Comparison of ENCODE assay signal across 9 cellular contexts in the genomic region with DNA sequence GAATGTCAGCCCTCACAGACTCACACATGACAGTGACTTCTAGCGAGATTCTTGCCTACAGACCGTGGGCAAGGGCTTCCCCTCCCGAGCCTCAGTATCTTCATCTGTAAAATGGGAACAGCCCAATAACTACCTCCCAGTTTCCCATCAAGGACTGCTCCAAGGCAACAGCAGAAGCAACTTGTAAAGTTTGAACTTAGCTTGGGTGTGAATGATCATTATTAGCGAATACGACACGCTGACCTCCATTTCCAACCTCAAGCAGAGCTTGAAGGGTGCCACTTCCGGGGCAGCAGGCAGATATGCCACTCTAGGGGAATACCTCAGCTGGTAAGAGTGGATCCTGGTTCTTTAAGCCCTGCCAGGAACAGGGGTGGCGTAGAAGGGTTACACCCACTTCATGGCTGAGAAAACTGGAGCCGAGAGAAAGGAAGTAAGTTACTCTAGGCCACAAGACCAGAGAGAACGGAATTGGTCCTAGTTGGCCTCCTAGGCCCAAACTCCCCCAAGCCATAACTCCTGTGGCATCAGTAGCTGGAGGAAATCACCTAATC. TPM values are rescaled to one million over a fixed set of nuclear protein-coding genes. Genes with fewer than 3 reads are reported as not detected.
A peak's percentile ranks its signal among the peaks of the same experiment; 100 is the strongest.
DNase-seq lines count a peak whose midpoint lies in the region; ATAC-seq and TF ChIP-seq lines count a peak whose summit lies in the region.
"Had no signal": no experiment of that assay in that cellular context is flagged by ENCODE, and none has a peak within 500 bp of the region (broad histone marks: within the 10 kb centered on the region; RNA-seq: fewer than 3 reads in every experiment).

No MANE protein-coding gene starts in this region.

- H3K36me3 ChIP-seq in BE2C (peaks cover 40% of the 10 kb centered on the region), prostate gland (peaks cover 0 to 15% of the 10 kb centered on the region in 2 donors)

- CTCF ChIA-PET in activated CD4-positive, alpha-beta T cell treated with anti-CD3 and anti-CD28 coated beads, Interleukin-2, amount 10 ng/mL, durations not matched to agents 7 days and 5 days (lab: Charles Lee): interaction anchor here (1.1 to 4.8 kb wide), 4 partner anchors 8 to 119 kb away, joined by 3 to 31 read pairs (median 10); a partner anchor contains a TSS

- POLR2A ChIA-PET in activated CD4-positive, alpha-beta T cell treated with anti-CD3 and anti-CD28 coated beads, Interleukin-2, amount 10 ng/mL, durations not matched to agents 7 days and 5 days (lab: Charles Lee): interaction anchor here (0.6 kb wide), 1 partner anchor 82 kb away, joined by 4 read pairs; no protein-coding TSS in a partner anchor

- peaks cover 57% of the 10 kb centered on the region for H3K4me1 Mint-ChIP-seq in activated CD4-positive, alpha-beta T cell treated with anti-CD3 and anti-CD28 coated beads, Interleukin-2, amount 10 ng/mL, durations not matched to agents 7 days and 5 days

- H3K27me3 Mint-ChIP-seq in activated CD4-positive, alpha-beta T cell treated with anti-CD3 and anti-CD28 coated beads, Interleukin-2, amount 10 ng/mL, durations not matched to agents 7 days and 5 days: no peaks in the 10 kb centered on the region

- ATAC-seq in foreskin keratinocyte (no peak), GM18909 (IDR thresholded peaks at IDR 0.05; ENCODE audit: poor library complexity, unreplicated experiment) (no peak), HG03469 (IDR thresholded peaks at IDR 0.05; ENCODE audit: unreplicated experiment) (no peak)

- H3K4me3 ChIP-seq in BE2C (ENCODE audit: low read depth, low read length) (peak overlapping the region; percentile 99), HL-60 (replicated peaks; ENCODE audit: insufficient read depth, low read length) (peak overlapping the region; percentile 72), prostate gland (peak overlapping the region; percentile 92 to 95)

- no peaks in the 10 kb centered on the region for H3K9me3 ChIP-seq in BE2C
- H3K9me3 ChIP-seq in prostate gland: no peaks in the 10 kb centered on the region

- no peaks in the 10 kb centered on the region for H3K9me3 Mint-ChIP-seq in activated CD4-positive, alpha-beta T cell treated with anti-CD3 and anti-CD28 coated beads, Interleukin-2, amount 10 ng/mL, durations not matched to agents 7 days and 5 days

- DNase-seq in BE2C (no peak), HL-60 (ENCODE audit: low read depth in 1 of 2, low spot score in 1 of 2) (peak in 1 of 2 experiments; percentile 88), foreskin keratinocyte (peak in 1 of 2 donors; percentile 55), prostate gland (ENCODE audit: low spot score) (peak; percentile 40), NCI-H2081 treated with DMSO at 0.1 percent for 48 hours (lab: John Stamatoyannopoulos, UW) (no peak)
- DNase-seq in activated CD4-positive, alpha-beta T cell treated with anti-CD3 and anti-CD28 coated beads, Interleukin-2, amount 10 ng/mL, durations not matched to agents 7 days and 5 days: peak; percentile 56

- H3K27me3 ChIP-seq in BE2C: no peaks in the 10 kb centered on the region
- no peaks in the 10 kb centered on the region for H3K27me3 ChIP-seq in HL-60 (ENCODE audit: insufficient read depth, poor library complexity, severe bottlenecking)
- no peaks in the 10 kb centered on the region for H3K27me3 ChIP-seq in foreskin keratinocyte
- no peaks in the 10 kb centered on the region for H3K27me3 ChIP-seq in prostate gland (replicated peaks; ENCODE audit: insufficient read depth)

- H3K36me3 Mint-ChIP-seq in activated CD4-positive, alpha-beta T cell treated with anti-CD3 and anti-CD28 coated beads, Interleukin-2, amount 10 ng/mL, durations not matched to agents 7 days and 5 days (ENCODE audit: low read depth): peaks cover 40% of the 10 kb centered on the region

- 36% methylated on average over 10 of the region's 10 CpGs for WGBS in prostate gland

- peak overlapping the region; percentile 94 for H3K4me3 Mint-ChIP-seq in activated CD4-positive, alpha-beta T cell treated with anti-CD3 and anti-CD28 coated beads, Interleukin-2, amount 10 ng/mL, durations not matched to agents 7 days and 5 days

- peak overlapping the region; percentile 99 for H3K27ac ChIP-seq in HL-60 (replicated peaks)
- H3K27ac ChIP-seq in foreskin keratinocyte: peak overlapping the region; percentile 91
- H3K27ac ChIP-seq in prostate gland: peak overlapping the region; percentile 98

- H3K4me1 ChIP-seq in BE2C (peaks cover 39% of the 10 kb centered on the region), foreskin keratinocyte (peaks cover 10% of the 10 kb centered on the region), prostate gland (replicated peaks) (peaks cover 14% of the 10 kb centered on the region)

- no peak for TF ChIP-seq CTCF in BE2C (IDR thresholded peaks at IDR 0.05; ENCODE audit: low read depth, low read length)
- no peak for TF ChIP-seq CTCF in HL-60 (IDR thresholded peaks at IDR 0.05; ENCODE audit: insufficient read depth, low read length)
- TF ChIP-seq CTCF in foreskin keratinocyte (conservative IDR thresholded peaks at IDR 0.05): no peak
- TF ChIP-seq CTCF in prostate gland (IDR thresholded peaks at IDR 0.05): no peak

- peak; percentile 60 for TF ChIP-seq POLR2A in prostate gland (IDR thresholded peaks at IDR 0.05)

- H3K27ac Mint-ChIP-seq in activated CD4-positive, alpha-beta T cell treated with anti-CD3 and anti-CD28 coated beads, Interleukin-2, amount 10 ng/mL, durations not matched to agents 7 days and 5 days: peak overlapping the region; percentile 100

- intact Hi-C loops in prostate gland (cut with DNase I): loop anchor here (5.0 kb wide), 1 partner anchor 118 kb away; a partner anchor contains a TSS

RNA-seq across cellular contexts. Expression of a gene that starts 2.0 kb away (rescaled TPM):
- 156 TPM for polyA plus RNA-seq in BE2C (2012; ENCODE audit: insufficient read depth, insufficient read length, low read depth)
- 100 to 1,000 TPM; 137 TPM for total RNA-seq in activated CD4-positive, alpha-beta T cell treated with anti-CD3 and anti-CD28 coated beads, Interleukin-2, amount 10 ng/mL, durations not matched to agents 7 days and 5 days
- 12.5 and 15.3 TPM in 2 replicates for total RNA-seq in foreskin keratinocyte
- polyA plus RNA-seq in foreskin keratinocyte: 12.1 and 12.7 TPM in 2 replicates
- 10 to 100 TPM; 26.4 to 43.3 TPM for total RNA-seq in prostate gland

RNA-seq across cellular contexts. Expression of a gene that starts 14.0 kb away (rescaled TPM):
- polyA plus RNA-seq in BE2C (2012; ENCODE audit: insufficient read depth, insufficient read length, low read depth): 7.5 TPM
- total RNA-seq in activated CD4-positive, alpha-beta T cell treated with anti-CD3 and anti-CD28 coated beads, Interleukin-2, amount 10 ng/mL, durations not matched to agents 7 days and 5 days: 1 to 10 TPM; 1.3 to 2.4 TPM
- total RNA-seq in foreskin keratinocyte (0.04 and 0.27 TPM in 2 replicates), prostate gland (1 to 10 TPM in 1 of 2 donors, not detected in 1; 1.1 TPM)
- polyA plus RNA-seq in foreskin keratinocyte: 0.03 TPM in 1 of 2 replicates, not detected in the other
- total RNA-seq: HT1080 had no signal

Comparison
In these comparisons a context has a peak if more than half of its experiments do, and no peak if none do; other contexts are left out.
1. DNase-seq: peak in activated CD4-positive, alpha-beta T cell treated with anti-CD3 and anti-CD28 coated beads, Interleukin-2, amount 10 ng/mL, durations not matched to agents 7 days and 5 days (single experiment) and prostate gland (single experiment); none in BE2C (single experiment) and NCI-H2081 treated with DMSO at 0.1 percent for 48 hours (single experiment).
2. Peak in every context shown above with its lines, with median percentiles within 50 percentile points of each other: H3K4me3 ChIP-seq and H3K27ac ChIP-seq.